Comparison of ENCODE assay signal across 23 cellular contexts in the genomic region with DNA sequence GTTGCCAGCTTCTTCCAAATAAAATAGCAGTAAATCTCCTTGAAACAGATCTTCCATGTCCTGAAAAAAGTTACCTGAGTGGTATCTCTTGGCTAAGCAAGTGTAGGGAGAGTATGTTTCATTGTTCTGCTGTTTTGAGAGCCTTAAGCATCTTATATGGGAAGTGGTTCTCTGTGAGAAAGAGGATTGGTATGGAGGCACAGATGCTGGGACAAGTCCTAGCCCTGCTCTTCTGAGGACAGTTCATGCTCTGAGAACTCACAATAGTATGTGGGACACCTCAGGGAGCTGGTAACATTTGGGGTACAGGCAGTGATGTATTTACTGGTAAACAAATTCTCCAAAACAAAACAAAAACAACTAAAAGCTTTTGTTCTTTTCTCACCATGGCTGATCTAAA. TPM values are rescaled to one million over a fixed set of nuclear protein-coding genes. Genes with fewer than 3 reads are reported as not detected.
A peak's percentile ranks its signal among the peaks of the same experiment; 100 is the strongest.
DNase-seq lines count a peak whose midpoint lies in the region; ATAC-seq, FAIRE-seq and TF ChIP-seq lines count a peak whose summit lies in the region.
"Had no signal": no experiment of that assay in that cellular context is flagged by ENCODE, and none has a peak within 500 bp of the region (broad histone marks: within the 10 kb centered on the region; RNA-seq: fewer than 3 reads in every experiment).

No MANE protein-coding gene starts in this region.

- no peak overlapping the region for H3K27ac ChIP-seq in CD4-positive, CD25-positive, alpha-beta regulatory T cell (ENCODE audit: insufficient read depth, low read length, poor library complexity, severe bottlenecking)
- no peak overlapping the region for H3K27ac ChIP-seq in keratinocyte (ENCODE audit: control insufficient read depth, insufficient read depth, low read length)
- no peak overlapping the region for H3K27ac ChIP-seq in vagina

- FAIRE-seq in bronchial epithelial cell (lab: Jason Lieb, UNC) = no peak
- peak; percentile 29 for FAIRE-seq in keratinocyte (lab: Jason Lieb, UNC)
- FAIRE-seq: D721Med, GM12891, GM19239, H54, HTR-8/SVneo had no signal

- no peak overlapping the region for H3K4me3 ChIP-seq in CD4-positive, CD25-positive, alpha-beta regulatory T cell (ENCODE audit: low read depth, low read length)
- H3K4me3 ChIP-seq in bronchial epithelial cell (ENCODE audit: low read depth, low read length) = no peak overlapping the region
- H3K4me3 ChIP-seq in keratinocyte (ENCODE audit: control insufficient read depth in 2 of 3, extremely low read depth in 1 of 3, insufficient read depth in 2 of 3, low read depth in 1 of 3, low read length in 3 of 3) = no peak overlapping the region
- no peak overlapping the region for H3K4me3 ChIP-seq in vagina
- H3K4me3 ChIP-seq: GM23338 had no signal

- peaks cover 0 to 13% (median under 1%) of the 10 kb centered on the region in 4 donors for H3K4me1 Mint-ChIP-seq in CD4-positive, CD25-positive, alpha-beta regulatory T cell
- H3K4me1 Mint-ChIP-seq: GM23338, IgD-negative memory B cell had no signal

- H4K20me1 ChIP-seq in keratinocyte (ENCODE audit: control insufficient read depth, extremely low read depth, insufficient read depth, low read length) = no peaks in the 10 kb centered on the region

- dilution Hi-C loops in keratinocyte (cut with MboI; ENCODE audit: extremely low pct_ligation_motif_present, low sequenced_read_pairs) = no loop called here

- no peaks in the 10 kb centered on the region for H3K79me2 ChIP-seq in keratinocyte (ENCODE audit: control insufficient read depth, insufficient read depth, low read length)

- no peak for TF ChIP-seq CTCF in bronchial epithelial cell (IDR thresholded peaks at IDR 0.05; ENCODE audit: insufficient read depth, low read length, severe bottlenecking)
- TF ChIP-seq CTCF in keratinocyte (optimal IDR thresholded peaks at IDR 0.05 in 1 of 3, IDR thresholded peaks at IDR 0.05 in 1 of 3, conservative IDR thresholded peaks at IDR 0.05 in 1 of 3; ENCODE audit: extremely low read depth in 1 of 3, insufficient read depth in 2 of 3, low read length in 3 of 3) = no peak
- TF ChIP-seq CTCF in vagina (IDR thresholded peaks at IDR 0.05) = no peak

- no peaks in the 10 kb centered on the region for H3K9me3 ChIP-seq in CD4-positive, CD25-positive, alpha-beta regulatory T cell (ENCODE audit: control insufficient read depth in 2 of 2, low read length in 2 of 2)
- no peaks in the 10 kb centered on the region for H3K9me3 ChIP-seq in keratinocyte (ENCODE audit: control insufficient read depth, low read depth, low read length)
- no peaks in the 10 kb centered on the region for H3K9me3 ChIP-seq in vagina
- H3K9me3 ChIP-seq: BE2C, Caco-2 had no signal

- no peaks in the 10 kb centered on the region for H3K9me1 ChIP-seq in keratinocyte (ENCODE audit: control insufficient read depth, extremely low read depth, insufficient read depth, low read length)

- H3K4me3 Mint-ChIP-seq in CD4-positive, CD25-positive, alpha-beta regulatory T cell = no peak overlapping the region
- H3K4me3 Mint-ChIP-seq: CD4-positive, alpha-beta T cell; GM23338; HFFc6; IgD-negative memory B cell had no signal

- no peak for DNase-seq in CD4-positive, CD25-positive, alpha-beta regulatory T cell
- DNase-seq in ELR (ENCODE audit: low read depth) (peak; percentile 15), bronchial epithelial cell (ENCODE audit: low read depth) (peak; percentile 32), keratinocyte (ENCODE audit: low read depth, low spot score) (no peak), vagina (ENCODE audit: extremely low spot score in 2 of 2) (no peak), NCI-H2196 (lab: John Stamatoyannopoulos, UW; ENCODE audit: unreplicated experiment) (no peak)
- DNase-seq: BE2C; C1 segment of cervical spinal cord; Caco-2; CD4-positive, alpha-beta T cell; HFFc6; KBM-7 had no signal

- H3K4me1 ChIP-seq in CD4-positive, CD25-positive, alpha-beta regulatory T cell (ENCODE audit: control insufficient read depth, insufficient read depth, low read length, poor library complexity, severe bottlenecking) = no peaks in the 10 kb centered on the region
- H3K4me1 ChIP-seq in keratinocyte (ENCODE audit: control insufficient read depth, extremely low read depth, insufficient read depth, low read length) (no peaks in the 10 kb centered on the region), vagina (no peaks in the 10 kb centered on the region)
- H3K4me1 ChIP-seq: BE2C, Caco-2 had no signal

- H3K36me3 Mint-ChIP-seq in CD4-positive, CD25-positive, alpha-beta regulatory T cell = no peaks in the 10 kb centered on the region

- intact Hi-C loops in vagina (cut with DNase I) = no loop called here

- H3K27me3 Mint-ChIP-seq in CD4-positive, CD25-positive, alpha-beta regulatory T cell = no peaks in the 10 kb centered on the region
- H3K27me3 Mint-ChIP-seq: CD4-positive, alpha-beta T cell; IgD-negative memory B cell had no signal

- peak overlapping the region in 2 of 3 donors; percentile 25 to 34 for H3K27ac Mint-ChIP-seq in CD4-positive, CD25-positive, alpha-beta regulatory T cell
- H3K27ac Mint-ChIP-seq: CD4-positive, alpha-beta T cell; GM23338; HFFc6 had no signal

- TF ChIP-seq POLR2A in vagina (IDR thresholded peaks at IDR 0.05) = no peak

- no peaks in the 10 kb centered on the region for H3K27me3 ChIP-seq in CD4-positive, CD25-positive, alpha-beta regulatory T cell (ENCODE audit: control insufficient read depth, insufficient read depth, low read length)
- H3K27me3 ChIP-seq in bronchial epithelial cell (ENCODE audit: control insufficient read depth, insufficient read depth, low read length) (no peaks in the 10 kb centered on the region), keratinocyte (ENCODE audit: control insufficient read depth, extremely low read depth, insufficient read depth, low read length) (no peaks in the 10 kb centered on the region), vagina (no peaks in the 10 kb centered on the region)

- no peak for ATAC-seq in CD4-positive, CD25-positive, alpha-beta regulatory T cell (ENCODE audit: low read depth in 2 of 2)
- ATAC-seq in GM19395 (IDR thresholded peaks at IDR 0.05; ENCODE audit: unreplicated experiment) (no peak), HG03095 (IDR thresholded peaks at IDR 0.05; ENCODE audit: unreplicated experiment) (no peak)
- ATAC-seq: GM23338 had no signal

- H3K4me2 ChIP-seq in keratinocyte (ENCODE audit: control insufficient read depth, extremely low read depth, insufficient read depth, low read depth, low read length) = no peak overlapping the region
- H3K4me2 ChIP-seq: GM23338 had no signal

- H3K9ac ChIP-seq in keratinocyte (ENCODE audit: control insufficient read depth, extremely low read depth, insufficient read depth, low read length) = no peak overlapping the region

- H2AFZ ChIP-seq in keratinocyte (ENCODE audit: control insufficient read depth, low read length) = no peak overlapping the region
- H2AFZ ChIP-seq: GM23338 had no signal

- H3K36me3 ChIP-seq in CD4-positive, CD25-positive, alpha-beta regulatory T cell (ENCODE audit: control insufficient read depth, insufficient read depth, low read length) = no peaks in the 10 kb centered on the region
- H3K36me3 ChIP-seq in bronchial epithelial cell (ENCODE audit: control insufficient read depth, insufficient read depth, low read length) (no peaks in the 10 kb centered on the region), keratinocyte (ENCODE audit: control insufficient read depth in 2 of 2, extremely low read depth in 1 of 2, insufficient read depth in 2 of 2, low read length in 2 of 2) (no peaks in the 10 kb centered on the region), vagina (no peaks in the 10 kb centered on the region)
- H3K36me3 ChIP-seq: BE2C had no signal

- peaks cover 0 to 1% (median 0%) of the 10 kb centered on the region in 7 donors for H3K9me3 Mint-ChIP-seq in CD4-positive, CD25-positive, alpha-beta regulatory T cell
- H3K9me3 Mint-ChIP-seq: CD4-positive, alpha-beta T cell; GM23338; HFFc6; IgD-negative memory B cell had no signal

RNA-seq across cellular contexts. Expression of a gene that starts 2.0 kb away (rescaled TPM):
- not detected for total RNA-seq in CD4-positive, CD25-positive, alpha-beta regulatory T cell
- under 1 TPM in 2 of 4 donors, not detected in 2; 0.17 to 0.22 TPM for polyA plus RNA-seq in CD4-positive, CD25-positive, alpha-beta regulatory T cell
- not detected in 2 replicates for total RNA-seq in bronchial epithelial cell
- polyA plus RNA-seq in keratinocyte = not detected in 3 replicates
- not detected for polyA plus RNA-seq in keratinocyte (2011; ENCODE audit: low read depth)
- not detected in 2 replicates for polyA plus RNA-seq in keratinocyte (2011; cell fraction: cytosol; rRNA removed)
- not detected in 2 replicates for polyA plus RNA-seq in keratinocyte (2011; cell fraction: nucleus; rRNA removed)
- polyA plus RNA-seq in keratinocyte (2012; ENCODE audit: low replicate concordance) = not detected in 2 replicates
- polyA minus RNA-seq in keratinocyte = not detected in 3 replicates
- not detected for polyA minus RNA-seq in keratinocyte (2011; cell fraction: cytosol; rRNA and poly(A)+ RNA removed)
- polyA minus RNA-seq in keratinocyte (2011; cell fraction: nucleus; rRNA and poly(A)+ RNA removed) = not detected in 2 replicates
- not detected for total RNA-seq in vagina
- total RNA-seq: A172; Caco-2; CD4-positive, alpha-beta T cell; G401; GM23338; HFFc6 had no signal
- polyA plus RNA-seq: GM23338, IgD-negative memory B cell had no signal

RNA-seq across cellular contexts. Expression of a gene that starts 59.1 kb away (rescaled TPM):
- 43.4 TPM for total RNA-seq in CD4-positive, CD25-positive, alpha-beta regulatory T cell
- polyA plus RNA-seq in CD4-positive, CD25-positive, alpha-beta regulatory T cell = 10 to 100 TPM; 31.3 to 50.0 (median 37.4) TPM
- total RNA-seq in bronchial epithelial cell = 37.6 and 56.3 TPM in 2 replicates
- 19.4 to 28.8 TPM (median 21.6 TPM) in 3 replicates for polyA plus RNA-seq in keratinocyte
- 54.6 TPM for polyA plus RNA-seq in keratinocyte (2011; ENCODE audit: low read depth)
- polyA plus RNA-seq in keratinocyte (2011; cell fraction: cytosol; rRNA removed) = 15.7 and 23.2 TPM in 2 replicates
- 19.7 and 29.0 TPM in 2 replicates for polyA plus RNA-seq in keratinocyte (2011; cell fraction: nucleus; rRNA removed)
- 13.9 and 26.0 TPM in 2 replicates for polyA plus RNA-seq in keratinocyte (2012; ENCODE audit: low replicate concordance)
- polyA minus RNA-seq in keratinocyte = 14.3 to 44.5 TPM (median 27.2 TPM) in 3 replicates
- polyA minus RNA-seq in keratinocyte (2011; cell fraction: cytosol; rRNA and poly(A)+ RNA removed) = 9.2 TPM
- polyA minus RNA-seq in keratinocyte (2011; cell fraction: nucleus; rRNA and poly(A)+ RNA removed) = 9.4 and 19.6 TPM in 2 replicates
- 22.3 TPM for total RNA-seq in vagina

Comparison
In these comparisons a context has a peak if more than half of its experiments do, and no peak if none do; other contexts are left out.
1. DNase-seq: peak in ELR (single experiment) and bronchial epithelial cell (single experiment); none in CD4-positive, CD25-positive, alpha-beta regulatory T cell (0 of 3), keratinocyte (single experiment), vagina (0 of 2) and NCI-H2196 (single experiment).